ENCODE assay signal across 7 cellular contexts in genomic region chr3:146625117-146625775, GRCh38. TPM values are rescaled to one million over a fixed set of nuclear protein-coding genes. Genes with fewer than 3 reads are reported as not detected.
A peak's percentile ranks its signal among the peaks of the same experiment; 100 is the strongest.
DNase-seq lines count a peak whose midpoint lies in the region; ATAC-seq, FAIRE-seq and TF ChIP-seq lines count a peak whose summit lies in the region.

No MANE protein-coding gene starts in this region.

- H3K4me3 ChIP-seq in choroid plexus epithelial cell (ENCODE audit: low read depth, low read length) (no peak overlapping the region), sigmoid colon (peak overlapping the region in 3 of 4 donors; percentile 28 to 36 (median 35))

- no peak for TF ChIP-seq POLR2A in sigmoid colon (IDR thresholded peaks at IDR 0.05)

- no peak for FAIRE-seq in frontal cortex (lab: Jason Lieb, UNC)

- intact Hi-C loops in sigmoid colon (cut with DNase I) = no loop called here

- H3K27ac ChIP-seq in sigmoid colon = no peak overlapping the region

- no peaks in the 10 kb centered on the region for H3K9me3 ChIP-seq in sigmoid colon

- ATAC-seq in GM19043 (IDR thresholded peaks at IDR 0.05; ENCODE audit: low read depth, unreplicated experiment) (peak; percentile 72), HG03342 (IDR thresholded peaks at IDR 0.05; ENCODE audit: unreplicated experiment) (peak; percentile 71)

- no peak for TF ChIP-seq EP300 in sigmoid colon (IDR thresholded peaks at IDR 0.05)

- 55 to 65% methylated on average over 3 of the region's 3 CpGs for WGBS in sigmoid colon, 2 donors

- H3K36me3 ChIP-seq in sigmoid colon = no peaks in the 10 kb centered on the region

- TF ChIP-seq CTCF in choroid plexus epithelial cell (conservative IDR thresholded peaks at IDR 0.05; ENCODE audit: low read depth, low read length) (no peak), sigmoid colon (IDR thresholded peaks at IDR 0.05) (no peak)

- DNase-seq in choroid plexus epithelial cell (ENCODE audit: low read depth) (peak; percentile 62), sigmoid colon (no peak), NCI-H446 treated with DMSO at 0.1 percent for 48 hours (lab: John Stamatoyannopoulos, UW) (no peak), frontal cortex (ENCODE audit: low spot score in 2 of 2) (no peak)
- DNase-seq in effector CD8-positive, alpha-beta T cell (lab: John Stamatoyannopoulos, UW) = no peak

- peaks cover 0 to 10% (median 7%) of the 10 kb centered on the region in 4 donors for H3K4me1 ChIP-seq in sigmoid colon

- no peaks in the 10 kb centered on the region for H3K27me3 ChIP-seq in sigmoid colon

RNA-seq across cellular contexts. Expression of gene PLSCR5, which starts 20.1 kb away (rescaled TPM):
- total RNA-seq in sigmoid colon (not detected), frontal cortex (under 0.01 TPM)
- not detected for polyA plus RNA-seq in sigmoid colon
